8 cellular contexts compared by ENCODE assay signal in the genomic region with DNA sequence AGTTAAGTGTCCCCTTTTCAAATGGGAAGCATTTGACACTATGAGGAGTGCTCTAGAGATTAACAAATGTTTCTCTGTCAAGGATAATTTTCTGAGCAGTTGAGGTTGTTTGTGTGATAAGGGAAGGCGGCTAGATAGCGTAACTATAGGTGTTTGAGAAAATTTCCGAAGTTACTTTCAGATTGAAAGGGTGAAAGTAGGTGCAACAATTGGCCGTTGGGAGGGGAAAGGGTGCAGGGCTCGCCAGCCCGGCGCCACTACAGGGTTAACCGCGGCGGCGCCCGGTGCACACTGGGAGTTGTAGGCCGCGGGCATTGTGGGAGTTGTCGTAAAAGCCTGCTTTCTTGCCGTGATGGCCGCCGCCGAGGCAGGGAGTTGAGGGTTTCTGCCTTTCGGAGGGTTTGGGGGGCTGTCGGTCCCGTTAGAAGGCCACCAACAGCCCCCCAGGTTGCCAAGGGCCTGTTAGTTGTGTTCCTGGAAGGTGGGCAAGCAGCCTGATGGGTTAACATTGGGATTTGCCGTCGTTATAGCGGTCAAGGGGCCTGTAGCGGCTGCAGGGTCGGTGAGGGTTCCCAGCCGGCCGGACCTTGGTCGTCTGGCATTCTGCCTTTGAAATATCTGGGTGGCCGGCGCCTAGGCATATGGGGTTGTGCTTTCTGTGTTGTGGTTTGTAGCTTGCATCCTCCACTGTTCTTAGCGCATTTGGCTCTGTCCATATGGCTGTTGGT. TPM values are rescaled to one million over a fixed set of nuclear protein-coding genes. Genes with fewer than 3 reads are reported as not detected.
DNase-seq lines count a peak whose midpoint lies in the region; TF ChIP-seq lines count a peak whose summit lies in the region.

No MANE protein-coding gene starts in this region.

- peaks cover 21% of the 10 kb centered on the region for H3K4me1 Mint-ChIP-seq in activated naive CD4-positive, alpha-beta T cell treated with anti-CD3 and anti-CD28 coated beads, Interleukin-2, amount 50 U/mL, for 24 hours

- H3K4me3 Mint-ChIP-seq in activated naive CD4-positive, alpha-beta T cell treated with anti-CD3 and anti-CD28 coated beads, Interleukin-2, amount 50 U/mL, for 24 hours: peak overlapping the region; percentile 94

- peak overlapping the region; percentile 92 for H3K4me3 ChIP-seq in GM06990 (replicated peaks; ENCODE audit: low read depth, low read length)
- peak overlapping the region; percentile 97 for H3K4me3 ChIP-seq in HFF-Myc (replicated peaks; ENCODE audit: low read depth, low read length)
- peak overlapping the region; percentile 77 to 81 for H3K4me3 ChIP-seq in testis

- peak overlapping the region; percentile 70 to 75 for H3K27ac ChIP-seq in testis

- H3K4me1 ChIP-seq in testis: peaks cover 8% of the 10 kb centered on the region

- no peaks in the 10 kb centered on the region for H3K36me3 ChIP-seq in GM06990 (ENCODE audit: control insufficient read depth, insufficient read depth, low read length)
- H3K36me3 ChIP-seq in testis (ENCODE audit: low read depth, missing control alignments): no peaks in the 10 kb centered on the region

- H3K27me3 Mint-ChIP-seq in activated naive CD4-positive, alpha-beta T cell treated with anti-CD3 and anti-CD28 coated beads, Interleukin-2, amount 50 U/mL, for 24 hours: peaks cover 16% of the 10 kb centered on the region

- no peak for TF ChIP-seq CTCF in GM06990 (IDR thresholded peaks at IDR 0.05; ENCODE audit: insufficient read depth, low read length, poor library complexity, severe bottlenecking)
- TF ChIP-seq CTCF in HFF-Myc (IDR thresholded peaks at IDR 0.05; ENCODE audit: low read depth, low read length, missing control alignments): no peak
- TF ChIP-seq CTCF in testis (IDR thresholded peaks at IDR 0.05): peak in 2 of 3 experiments; percentile 13 to 27

- DNase-seq in GM06990 (ENCODE audit: extremely low read depth, insufficient read length) (peak; percentile 90), HFF-Myc (ENCODE audit: extremely low read depth, low read depth) (peak; percentile 57), MV-4-11 (lab: John Stamatoyannopoulos, UW) (peak; percentile 80), SK-N-DZ (ENCODE audit: low spot score) (peak; percentile 77), glomerular visceral epithelial cell (ENCODE audit: extremely low spot score) (peak; percentile 73), occipital lobe (lab: John Stamatoyannopoulos, UW) (peak; percentile 83), testis (peak; percentile 92)

- H3K27ac Mint-ChIP-seq in activated naive CD4-positive, alpha-beta T cell treated with anti-CD3 and anti-CD28 coated beads, Interleukin-2, amount 50 U/mL, for 24 hours: peak overlapping the region; percentile 93

- H3K27me3 ChIP-seq in GM06990 (replicated peaks; ENCODE audit: control insufficient read depth, insufficient read depth, low read length): no peaks in the 10 kb centered on the region; the same call in 1 of the 2 replicates
- H3K27me3 ChIP-seq in testis: no peaks in the 10 kb centered on the region

- no peaks in the 10 kb centered on the region for H3K36me3 Mint-ChIP-seq in activated naive CD4-positive, alpha-beta T cell treated with anti-CD3 and anti-CD28 coated beads, Interleukin-2, amount 50 U/mL, for 24 hours

- intact Hi-C loops in testis (cut with DNase I; ENCODE audit: low total_unique reads): no loop called here

- H3K9me3 ChIP-seq in testis: no peaks in the 10 kb centered on the region

- H3K9me3 Mint-ChIP-seq in activated naive CD4-positive, alpha-beta T cell treated with anti-CD3 and anti-CD28 coated beads, Interleukin-2, amount 50 U/mL, for 24 hours: no peaks in the 10 kb centered on the region

- WGBS in testis, 2 donors: 0% methylated on average over 21 to 33 of the region's 33 CpGs

- TF ChIP-seq POLR2A in testis (IDR thresholded peaks at IDR 0.05): no peak

RNA-seq across cellular contexts. Expression of a gene that starts 36.5 kb away (rescaled TPM):
- 34.6 and 38.7 TPM in 2 replicates for polyA plus RNA-seq in SK-N-DZ (2014; cell fraction: cytosol; rRNA removed)
- polyA plus RNA-seq in SK-N-DZ (2014; cell fraction: nucleus; rRNA removed): 17.1 and 22.4 TPM in 2 replicates
- total RNA-seq in occipital lobe (68.9 TPM), testis (100 to 1,000 TPM in 1 of 2 donors, 10 to 100 TPM in 1; 93.5 to 113 TPM)
- polyA plus RNA-seq in testis (ENCODE audit: insufficient read depth, low read depth, low replicate concordance): 59.6 TPM

Comparison
In these comparisons a context has a peak if more than half of its experiments do, and no peak if none do; other contexts are left out.
1. Peak in every context shown above with its lines: DNase-seq, H3K4me3 ChIP-seq and H3K27ac ChIP-seq.
2. CTCF ChIP-seq: peak in testis (2 of 3); none in GM06990 (single experiment) and HFF-Myc (single experiment).